ENCODE assay signal across 18 cellular contexts in genomic region chr18:79422783-79423165, GRCh38. TPM values are rescaled to one million over a fixed set of nuclear protein-coding genes. Genes with fewer than 3 reads are reported as not detected.
DNase-seq lines count a peak whose midpoint lies in the region; ATAC-seq, FAIRE-seq and TF ChIP-seq lines count a peak whose summit lies in the region.
"Had no signal": no experiment of that assay in that cellular context is flagged by ENCODE, and none has a peak within 500 bp of the region (broad histone marks: within the 10 kb centered on the region; RNA-seq: fewer than 3 reads in every experiment).

No MANE protein-coding gene starts in this region.

- DNase-seq in activated naive CD4-positive, alpha-beta T cell treated with anti-CD3 and anti-CD28 coated beads, Interleukin-2, amount 50 U/mL, for 72 hours (ENCODE audit: low spot score in 2 of 2) = no peak
- DNase-seq in kidney = peak; percentile 51
- DNase-seq in stimulated activated naive B cell treated with anti-CD40 and anti-IgM and Interleukin-4, amounts not matched to agents 10 μg/mL and 1 μg/mL and 100 μg/mL, for 72 hours = no peak
- no peak for DNase-seq in sciatic nerve (ENCODE audit: low spot score)
- no peak for DNase-seq in colonic mucosa
- DNase-seq: 8988T; Caco-2; CD4-positive, alpha-beta T cell; H9 had no signal

- H3K4me1 Mint-ChIP-seq in activated naive CD4-positive, alpha-beta T cell treated with anti-CD3 and anti-CD28 coated beads, Interleukin-2, amount 50 U/mL, for 24 hours = peaks cover 33% of the 10 kb centered on the region
- H3K4me1 Mint-ChIP-seq in stimulated activated naive B cell treated with anti-CD40 and anti-IgM and Interleukin-4, amounts not matched to agents 10 μg/mL and 1 μg/mL and 100 μg/mL, for 72 hours = peaks cover 31 to 53% of the 10 kb centered on the region in 2 donors

- no peak for ATAC-seq in activated naive CD4-positive, alpha-beta T cell treated with anti-CD3 and anti-CD28 coated beads, Interleukin-2, amount 50 U/mL, for 72 hours
- no peak for ATAC-seq in stimulated activated naive B cell treated with anti-CD40 and anti-IgM and Interleukin-4, amounts not matched to agents 10 μg/mL and 1 μg/mL and 100 μg/mL, for 72 hours (replicated peaks)
- ATAC-seq in GM21737 (IDR thresholded peaks at IDR 0.05; ENCODE audit: unreplicated experiment) = no peak
- ATAC-seq in sciatic nerve = no peak

- H3K27me3 ChIP-seq in BLaER1 (no peaks in the 10 kb centered on the region), colonic mucosa (no peaks in the 10 kb centered on the region)

- no peaks in the 10 kb centered on the region for H3K9me3 Mint-ChIP-seq in activated naive CD4-positive, alpha-beta T cell treated with anti-CD3 and anti-CD28 coated beads, Interleukin-2, amount 50 U/mL, for 24 hours
- H3K9me3 Mint-ChIP-seq in activated naive CD4-positive, alpha-beta T cell treated with anti-CD3 and anti-CD28 coated beads, Interleukin-2, amount 50 U/mL, for 72 hours = no peaks in the 10 kb centered on the region
- no peaks in the 10 kb centered on the region for H3K9me3 Mint-ChIP-seq in stimulated activated naive B cell treated with anti-CD40 and anti-IgM and Interleukin-4, amounts not matched to agents 10 μg/mL and 1 μg/mL and 100 μg/mL, for 72 hours
- H3K9me3 Mint-ChIP-seq: CD4-positive, alpha-beta T cell; H9 had no signal

- H3K9ac ChIP-seq in BLaER1 = 0 out of 2 replicates have a peak overlapping the region, but pooled peaks have one; percentile 18
- H3K9ac ChIP-seq in kidney (ENCODE audit: low read length in 2 of 2) = no peak overlapping the region
- no peak overlapping the region for H3K9ac ChIP-seq in colonic mucosa (ENCODE audit: low read depth in 2 of 2, low read length in 2 of 2)

- no peak overlapping the region for H3K4me3 ChIP-seq in BLaER1
- no peak overlapping the region for H3K4me3 ChIP-seq in kidney (ENCODE audit: low read length in 2 of 2)
- no peak overlapping the region for H3K4me3 ChIP-seq in colonic mucosa

- H3K4me3 Mint-ChIP-seq in activated naive CD4-positive, alpha-beta T cell treated with anti-CD3 and anti-CD28 coated beads, Interleukin-2, amount 50 U/mL, for 24 hours = no peak overlapping the region
- no peak overlapping the region for H3K4me3 Mint-ChIP-seq in stimulated activated naive B cell treated with anti-CD40 and anti-IgM and Interleukin-4, amounts not matched to agents 10 μg/mL and 1 μg/mL and 100 μg/mL, for 72 hours
- H3K4me3 Mint-ChIP-seq: CD4-positive, alpha-beta T cell; H9 had no signal

- H3K4me2 ChIP-seq in BLaER1 = peak overlapping the region; percentile 78

- intact Hi-C loops in kidney (cut with DNase I) = no loop called here
- intact Hi-C loops in sciatic nerve (cut with DNase I) = no loop called here
- intact Hi-C loops in colonic mucosa (cut with DNase I) = no loop called here

- H3K27ac Mint-ChIP-seq in activated naive CD4-positive, alpha-beta T cell treated with anti-CD3 and anti-CD28 coated beads, Interleukin-2, amount 50 U/mL, for 24 hours = peak overlapping the region; percentile 30
- no peak overlapping the region for H3K27ac Mint-ChIP-seq in activated naive CD4-positive, alpha-beta T cell treated with anti-CD3 and anti-CD28 coated beads, Interleukin-2, amount 50 U/mL, for 72 hours
- H3K27ac Mint-ChIP-seq in stimulated activated naive B cell treated with anti-CD40 and anti-IgM and Interleukin-4, amounts not matched to agents 10 μg/mL and 1 μg/mL and 100 μg/mL, for 72 hours = peak overlapping the region; percentile 88

- H3K27ac ChIP-seq in BLaER1 (peak overlapping the region; percentile 48; the same call in 1 of the 2 replicates), kidney (ENCODE audit: low read depth in 2 of 2, low read length in 2 of 2) (no peak overlapping the region), colonic mucosa (no peak overlapping the region)
- H3K27ac ChIP-seq: C4-2B had no signal

- H3K4me1 ChIP-seq in BLaER1 (peaks cover 89% of the 10 kb centered on the region), kidney (ENCODE audit: control insufficient read depth in 1 of 2, insufficient read depth in 1 of 2, low read depth in 1 of 2, low read length in 2 of 2) (no peaks in the 10 kb centered on the region), colonic mucosa (no peaks in the 10 kb centered on the region)
- H3K4me1 ChIP-seq: Caco-2 had no signal

- H3K27me3 Mint-ChIP-seq in activated naive CD4-positive, alpha-beta T cell treated with anti-CD3 and anti-CD28 coated beads, Interleukin-2, amount 50 U/mL, for 24 hours = no peaks in the 10 kb centered on the region
- H3K27me3 Mint-ChIP-seq in stimulated activated naive B cell treated with anti-CD40 and anti-IgM and Interleukin-4, amounts not matched to agents 10 μg/mL and 1 μg/mL and 100 μg/mL, for 72 hours = no peaks in the 10 kb centered on the region
- H3K27me3 Mint-ChIP-seq: CD4-positive, alpha-beta T cell had no signal

- FAIRE-seq in kidney (lab: Jason Lieb, UNC) = no peak
- FAIRE-seq: D721Med, G401.6, GM12891, H1, HTR-8/SVneo had no signal

- H4K20me1 ChIP-seq in BLaER1 = peaks cover 94% of the 10 kb centered on the region

- no peaks in the 10 kb centered on the region for H3K9me3 ChIP-seq in BLaER1
- no peaks in the 10 kb centered on the region for H3K9me3 ChIP-seq in kidney (ENCODE audit: control insufficient read depth in 1 of 2, low read length in 2 of 2)
- H3K9me3 ChIP-seq in colonic mucosa = no peaks in the 10 kb centered on the region
- H3K9me3 ChIP-seq: Caco-2 had no signal

- TF ChIP-seq CTCF in kidney (IDR thresholded peaks at IDR 0.05; ENCODE audit: borderline replicate concordance, extremely low read depth, insufficient read depth) = no peak
- TF ChIP-seq CTCF in colonic mucosa (IDR thresholded peaks at IDR 0.05) = no peak

- H3K36me3 ChIP-seq in BLaER1 (peaks cover 64% of the 10 kb centered on the region), kidney (ENCODE audit: control insufficient read depth in 1 of 2, insufficient read depth in 2 of 2, low read length in 2 of 2) (no peaks in the 10 kb centered on the region), colonic mucosa (no peaks in the 10 kb centered on the region)

- H3K36me3 Mint-ChIP-seq in activated naive CD4-positive, alpha-beta T cell treated with anti-CD3 and anti-CD28 coated beads, Interleukin-2, amount 50 U/mL, for 24 hours = peaks cover 14% of the 10 kb centered on the region
- peaks cover 12 to 22% of the 10 kb centered on the region in 2 donors for H3K36me3 Mint-ChIP-seq in activated naive CD4-positive, alpha-beta T cell treated with anti-CD3 and anti-CD28 coated beads, Interleukin-2, amount 50 U/mL, for 72 hours
- peaks cover 47 to 52% of the 10 kb centered on the region in 2 donors for H3K36me3 Mint-ChIP-seq in stimulated activated naive B cell treated with anti-CD40 and anti-IgM and Interleukin-4, amounts not matched to agents 10 μg/mL and 1 μg/mL and 100 μg/mL, for 72 hours

RNA-seq across cellular contexts. Expression of gene NFATC1, which starts 27.0 kb away (rescaled TPM):
- 10 to 100 TPM; 89.4 to 94.8 TPM for total RNA-seq in activated naive CD4-positive, alpha-beta T cell treated with anti-CD3 and anti-CD28 coated beads, Interleukin-2, amount 50 U/mL, for 72 hours
- 17.2 TPM for total RNA-seq in kidney
- 4.3 TPM for polyA plus RNA-seq in kidney (ENCODE audit: insufficient read depth, low read depth, low replicate concordance)
- 80.3 TPM for total RNA-seq in sciatic nerve
- 1 to 10 TPM; 1.6 to 4.3 TPM for total RNA-seq in colonic mucosa

Comparison
In these comparisons a context has a peak if more than half of its experiments do, and no peak if none do; other contexts are left out.
1. H3K27ac Mint-ChIP-seq: peak in activated naive CD4-positive, alpha-beta T cell treated with anti-CD3 and anti-CD28 coated beads, Interleukin-2, amount 50 U/mL, for 24 hours (single experiment) and stimulated activated naive B cell treated with anti-CD40 and anti-IgM and Interleukin-4, amounts not matched to agents 10 μg/mL and 1 μg/mL and 100 μg/mL, for 72 hours (single experiment); none in activated naive CD4-positive, alpha-beta T cell treated with anti-CD3 and anti-CD28 coated beads, Interleukin-2, amount 50 U/mL, for 72 hours (0 of 2).